8 cellular contexts compared by ENCODE assay signal in the genomic region with DNA sequence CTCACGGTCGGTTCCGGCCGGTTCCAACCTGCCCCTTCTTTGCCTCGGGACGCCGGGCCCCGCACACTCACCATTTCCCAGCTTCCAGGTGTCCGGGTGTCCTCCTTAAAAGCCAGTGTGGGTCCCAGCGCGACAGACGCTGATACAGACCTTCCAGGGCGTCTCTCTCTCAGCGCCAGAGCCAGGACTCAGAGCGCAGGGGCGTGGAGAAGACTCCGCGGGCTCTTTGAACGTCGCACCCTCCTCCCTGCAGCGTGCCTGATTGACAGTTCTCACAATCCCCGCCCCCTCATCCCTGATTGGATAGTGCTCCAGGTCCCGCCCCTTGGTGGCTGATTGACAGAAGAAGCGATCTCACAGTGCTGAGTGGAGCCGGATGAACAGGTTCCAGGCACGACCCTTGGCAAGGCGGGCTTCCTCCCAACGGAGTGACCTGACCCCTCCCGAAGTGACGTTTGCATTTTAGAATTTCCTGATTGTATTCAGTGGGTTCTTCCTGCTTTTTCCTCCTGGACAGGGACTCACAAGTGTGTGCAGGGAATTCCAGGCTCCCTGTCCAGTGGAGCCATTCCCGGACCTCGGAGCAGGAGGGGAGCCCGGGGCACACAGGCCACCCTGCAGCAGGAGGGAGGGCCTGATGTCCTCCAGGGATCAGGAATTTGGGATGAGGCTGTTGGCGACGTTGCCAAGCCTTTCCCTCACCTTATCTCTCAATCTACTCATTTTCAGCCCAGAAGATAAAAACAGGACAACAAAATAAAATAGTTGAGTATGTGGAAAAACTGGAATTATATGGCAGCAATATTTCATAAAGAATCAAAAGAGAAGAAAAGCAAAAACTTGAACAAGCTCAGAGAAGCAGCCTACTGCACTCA. TPM values are rescaled to one million over a fixed set of nuclear protein-coding genes. Genes with fewer than 3 reads are reported as not detected.
A peak's percentile ranks its signal among the peaks of the same experiment; 100 is the strongest.
DNase-seq lines count a peak whose midpoint lies in the region; TF ChIP-seq lines count a peak whose summit lies in the region.

A gene (minus strand): TSS at position 201 of the 875 bp plus-strand sequence. CDS start 127 bp downstream, at position 74.

- no peaks in the 10 kb centered on the region for H3K9me3 Mint-ChIP-seq in HFFc6
- no peaks in the 10 kb centered on the region for H3K9me3 Mint-ChIP-seq in activated naive CD4-positive, alpha-beta T cell treated with anti-CD3 and anti-CD28 coated beads, Interleukin-2, amount 50 U/mL, for 24 hours

- peak within 1 kb of the TSS; percentile 99 for H3K4me3 Mint-ChIP-seq in HFFc6
- H3K4me3 Mint-ChIP-seq in activated naive CD4-positive, alpha-beta T cell treated with anti-CD3 and anti-CD28 coated beads, Interleukin-2, amount 50 U/mL, for 24 hours, result peak within 1 kb of the TSS; percentile 99

- peaks cover 5% of the 10 kb centered on the region for H3K36me3 Mint-ChIP-seq in HFFc6 (ENCODE audit: low read depth)
- peaks cover 4% of the 10 kb centered on the region for H3K36me3 Mint-ChIP-seq in activated naive CD4-positive, alpha-beta T cell treated with anti-CD3 and anti-CD28 coated beads, Interleukin-2, amount 50 U/mL, for 24 hours

- H3K9me3 ChIP-seq in SK-N-MC (ENCODE audit: low read depth, low read length) (no peaks in the 10 kb centered on the region), suprapubic skin (no peaks in the 10 kb centered on the region)

- H3K36me3 ChIP-seq in GM06990 (ENCODE audit: control insufficient read depth, insufficient read depth, low read length) (no peaks in the 10 kb centered on the region), SK-N-MC (ENCODE audit: insufficient read depth, low read length) (no peaks in the 10 kb centered on the region), suprapubic skin (no peaks in the 10 kb centered on the region)

- H3K4me1 Mint-ChIP-seq in HFFc6 (ENCODE audit: low read depth), result peaks cover 35% of the 10 kb centered on the region
- peaks cover 23% of the 10 kb centered on the region for H3K4me1 Mint-ChIP-seq in activated naive CD4-positive, alpha-beta T cell treated with anti-CD3 and anti-CD28 coated beads, Interleukin-2, amount 50 U/mL, for 24 hours

- no peak within 1 kb of the TSS for H3K27ac ChIP-seq in SK-N-MC
- peak within 1 kb of the TSS; percentile 91 for H3K27ac ChIP-seq in suprapubic skin

- no peak for TF ChIP-seq EP300 in suprapubic skin (IDR thresholded peaks at IDR 0.05)

- H3K4me3 ChIP-seq in GM06990 (replicated peaks; ENCODE audit: low read depth, low read length) (peak within 1 kb of the TSS; percentile 92), SK-N-MC (peak within 1 kb of the TSS; percentile 93), suprapubic skin (peak within 1 kb of the TSS; percentile 98)

- H3K27me3 Mint-ChIP-seq in HFFc6 (ENCODE audit: insufficient read depth), result peaks cover 4% of the 10 kb centered on the region
- H3K27me3 Mint-ChIP-seq in activated naive CD4-positive, alpha-beta T cell treated with anti-CD3 and anti-CD28 coated beads, Interleukin-2, amount 50 U/mL, for 24 hours, result peaks cover 2% of the 10 kb centered on the region

- TF ChIP-seq POLR2A in suprapubic skin (IDR thresholded peaks at IDR 0.05), result peak in 1 of 2 donors; percentile 33

- H3K27ac Mint-ChIP-seq in HFFc6, result peak within 1 kb of the TSS; percentile 96
- peak within 1 kb of the TSS; percentile 86 for H3K27ac Mint-ChIP-seq in activated naive CD4-positive, alpha-beta T cell treated with anti-CD3 and anti-CD28 coated beads, Interleukin-2, amount 50 U/mL, for 24 hours

- H3K4me1 ChIP-seq in suprapubic skin, result peaks cover 35% of the 10 kb centered on the region

- peak within 1 kb of the TSS; percentile 83 for H3K9ac ChIP-seq in SK-N-MC (ENCODE audit: insufficient read length)

- TF ChIP-seq CTCF in GM06990 (IDR thresholded peaks at IDR 0.05; ENCODE audit: insufficient read depth, low read length, poor library complexity, severe bottlenecking) (no peak), HFFc6 (IDR thresholded peaks at IDR 0.05) (no peak), suprapubic skin (IDR thresholded peaks at IDR 0.05) (no peak)

- no peaks in the 10 kb centered on the region for H3K27me3 ChIP-seq in GM06990 (replicated peaks; ENCODE audit: control insufficient read depth, insufficient read depth, low read length)
- H3K27me3 ChIP-seq in suprapubic skin, result no peaks in the 10 kb centered on the region

- peak; percentile 90 for DNase-seq in GM06990 (ENCODE audit: extremely low read depth, insufficient read length)
- DNase-seq in HFFc6, result peak; percentile 97
- DNase-seq in NAMALWA (ENCODE audit: low spot score), result peak; percentile 99
- DNase-seq in SK-N-MC (ENCODE audit: low read depth, low spot score), result peak; percentile 86
- DNase-seq in glomerular endothelial cell (ENCODE audit: extremely low read depth, low read depth, low spot score), result peak; percentile 96
- peak; percentile 82 to 100 (median 98) for DNase-seq in nucleus accumbens (lab: John Stamatoyannopoulos, UW)
- DNase-seq in suprapubic skin (ENCODE audit: low spot score in 2 of 2), result peak; percentile 100

- WGBS in suprapubic skin, result under 1% methylated on average over 18 of the region's 35 CpGs

RNA-seq across cellular contexts. Expression of the gene that starts here (rescaled TPM):
- 1 to 10 TPM; 3.4 to 4.7 (median 4.1) TPM for total RNA-seq in HFFc6 (2021; fragmentation: NEBNext Ultra II Directional; extraction: Animal tissue kit (Norgen Biotek cat#: 25700))
- 3.4 and 5.9 TPM in 2 replicates for total RNA-seq in glomerular endothelial cell
- total RNA-seq in suprapubic skin, result 10 to 100 TPM in 2 of 4 donors, 1 to 10 TPM in 2; 6.8 to 12.3 (median 10.1) TPM
